In genomic region chr9:100011062-100011681, GRCh38 we compare ENCODE assay signal across 8 cellular contexts.
DNase-seq lines count a peak whose midpoint lies in the region; ATAC-seq and TF ChIP-seq lines count a peak whose summit lies in the region.

No MANE protein-coding gene starts in this region.

- DNase-seq in NCI-H2171 treated with DMSO at 0.1 percent for 48 hours (lab: John Stamatoyannopoulos, UW) (peak; percentile 65), NCI-H2171 (lab: John Stamatoyannopoulos, UW) (no peak), LNCaP clone FGC (ENCODE audit: low read depth) (peak; percentile 32), SK-N-DZ (ENCODE audit: low spot score) (peak; percentile 35), endodermal cell (peak; percentile 60), neural crest cell (ENCODE audit: low read depth, low spot score) (peak; percentile 36)

- H3K4me3 Mint-ChIP-seq in endodermal cell (no peak overlapping the region), neural crest cell (no peak overlapping the region)

- peaks cover 19% of the 10 kb centered on the region for H3K36me3 ChIP-seq in endodermal cell (ENCODE audit: control insufficient read depth, insufficient read depth, low read length)

- no peaks in the 10 kb centered on the region for H3K4me1 ChIP-seq in endodermal cell (ENCODE audit: control insufficient read depth, insufficient read depth, low read length)

- H3K27me3 ChIP-seq in endodermal cell (ENCODE audit: control insufficient read depth, insufficient read depth, low read length, poor library complexity, severe bottlenecking) = no peaks in the 10 kb centered on the region

- H3K36me3 Mint-ChIP-seq in endodermal cell (ENCODE audit: low read depth) (peaks cover 5% of the 10 kb centered on the region), neural crest cell (ENCODE audit: low read depth) (peaks cover 9% of the 10 kb centered on the region)

- H3K27ac Mint-ChIP-seq in endodermal cell (no peak overlapping the region), neural crest cell (ENCODE audit: unreplicated experiment) (no peak overlapping the region)

- H3K27me3 Mint-ChIP-seq in endodermal cell (ENCODE audit: insufficient read depth) (no peaks in the 10 kb centered on the region), neural crest cell (ENCODE audit: low read depth) (no peaks in the 10 kb centered on the region)

- H3K4me3 ChIP-seq in LNCaP clone FGC (ENCODE audit: low read depth, low read length) (no peak overlapping the region), endodermal cell (ENCODE audit: low read length) (no peak overlapping the region)

- H3K9me3 ChIP-seq in endodermal cell (ENCODE audit: control insufficient read depth, low read length) = peaks cover 8% of the 10 kb centered on the region

- no peak for ATAC-seq in HG02884 (IDR thresholded peaks at IDR 0.05; ENCODE audit: unreplicated experiment)
- ATAC-seq in GM21786 (IDR thresholded peaks at IDR 0.05; ENCODE audit: unreplicated experiment) = no peak

- H3K27ac ChIP-seq in endodermal cell (ENCODE audit: low read depth, low read length) = no peak overlapping the region

- no CpG with 5 or more reads among the region's 1 CpG for WGBS in endodermal cell (ENCODE audit: insufficient coverage in 1 of 2, insufficient read length in 1 of 2), 2 experiments

- H3K9me3 Mint-ChIP-seq in endodermal cell = no peaks in the 10 kb centered on the region
- peaks cover 3% of the 10 kb centered on the region for H3K9me3 Mint-ChIP-seq in neural crest cell

- H3K4me1 Mint-ChIP-seq in endodermal cell (no peaks in the 10 kb centered on the region), neural crest cell (peaks cover 11% of the 10 kb centered on the region)

- no peak overlapping the region for H3K9ac ChIP-seq in endodermal cell (ENCODE audit: extremely low read depth, low read length, poor library complexity, severe bottlenecking)

- TF ChIP-seq CTCF in LNCaP clone FGC (IDR thresholded peaks at IDR 0.05; ENCODE audit: control insufficient read depth, extremely low read depth, insufficient read depth) (peak; percentile 70), endodermal cell (conservative IDR thresholded peaks at IDR 0.05) (peak; percentile 93), neural crest cell (conservative IDR thresholded peaks at IDR 0.05) (peak; percentile 81)
